ENCODE assay signal across 8 cellular contexts in genomic region chr4:40515398-40516293, GRCh38.
DNase-seq lines count a peak whose midpoint lies in the region; ATAC-seq and TF ChIP-seq lines count a peak whose summit lies in the region.

No MANE protein-coding gene starts in this region.

- H3K36me3 Mint-ChIP-seq in activated T-cell treated with anti-CD3 and anti-CD28 coated beads, Interleukin-2, amount 50 U/mL, for 24 hours (ENCODE audit: low read depth) = no peaks in the 10 kb centered on the region

- H3K4me3 Mint-ChIP-seq in activated T-cell treated with anti-CD3 and anti-CD28 coated beads, Interleukin-2, amount 50 U/mL, for 24 hours = peak overlapping the region; percentile 1

- peak overlapping the region; percentile 59 for H3K27ac Mint-ChIP-seq in activated T-cell treated with anti-CD3 and anti-CD28 coated beads, Interleukin-2, amount 50 U/mL, for 24 hours

- H3K4me3 ChIP-seq in fibroblast of villous mesenchyme (ENCODE audit: low read depth, low read length) = no peak overlapping the region

- H3K27me3 Mint-ChIP-seq in activated T-cell treated with anti-CD3 and anti-CD28 coated beads, Interleukin-2, amount 50 U/mL, for 24 hours = no peaks in the 10 kb centered on the region

- TF ChIP-seq CTCF in fibroblast of villous mesenchyme (IDR thresholded peaks at IDR 0.05; ENCODE audit: insufficient read depth, low read depth, low read length) = no peak

- H3K9me3 Mint-ChIP-seq in activated T-cell treated with anti-CD3 and anti-CD28 coated beads, Interleukin-2, amount 50 U/mL, for 24 hours = no peaks in the 10 kb centered on the region

- peaks cover 20% of the 10 kb centered on the region for H3K4me1 Mint-ChIP-seq in activated T-cell treated with anti-CD3 and anti-CD28 coated beads, Interleukin-2, amount 50 U/mL, for 24 hours (ENCODE audit: low read depth)

- no peak for DNase-seq in activated T-cell treated with anti-CD3 and anti-CD28 coated beads, Interleukin-2, amount 50 U/mL, for 24 hours
- DNase-seq in activated T-cell treated with anti-CD3 and anti-CD28 coated beads for 4 hours (no peak), NCI-H526 (lab: John Stamatoyannopoulos, UW) (peak; percentile 96 to 97), fibroblast of villous mesenchyme (ENCODE audit: low read depth) (peak; percentile 49), T1000 (lab: John Stamatoyannopoulos, UW) (no peak), pons (ENCODE audit: low spot score) (no peak)
- DNase-seq in stimulated activated naive CD8-positive, alpha-beta T cell treated with anti-CD3 and anti-CD28 coated beads, Interleukin-15, Interleukin-2, amounts not matched to agents 100 U/mL and 50 U/mL, for 24 hours = peak; percentile 15

- peak; percentile 83 for ATAC-seq in HG02763 (IDR thresholded peaks at IDR 0.05; ENCODE audit: unreplicated experiment)
- peak; percentile 80 for ATAC-seq in stimulated activated naive CD8-positive, alpha-beta T cell treated with anti-CD3 and anti-CD28 coated beads, Interleukin-15, Interleukin-2, amounts not matched to agents 100 U/mL and 50 U/mL, for 24 hours

Comparison
In these comparisons a context has a peak if more than half of its experiments do, and no peak if none do; other contexts are left out.
1. DNase-seq: peak in NCI-H526 (2 of 2), fibroblast of villous mesenchyme (single experiment) and stimulated activated naive CD8-positive, alpha-beta T cell treated with anti-CD3 and anti-CD28 coated beads, Interleukin-15, Interleukin-2, amounts not matched to agents 100 U/mL and 50 U/mL, for 24 hours (single experiment); none in activated T-cell treated with anti-CD3 and anti-CD28 coated beads, Interleukin-2, amount 50 U/mL, for 24 hours (single experiment), activated T-cell treated with anti-CD3 and anti-CD28 coated beads for 4 hours (single experiment), T1000 (single experiment) and pons (single experiment).